Comparison of ENCODE assay signal across 27 cellular contexts in genomic region chr2:204583773-204584172, GRCh38. TPM values are rescaled to one million over a fixed set of nuclear protein-coding genes. Genes with fewer than 3 reads are reported as not detected.
"Had no signal": no experiment of that assay in that cellular context is flagged by ENCODE, and none has a peak within 500 bp of the region (broad histone marks: within the 10 kb centered on the region; RNA-seq: fewer than 3 reads in every experiment).

No MANE protein-coding gene starts in this region.

- H3K9me3 ChIP-seq: colonic mucosa, esophagus squamous epithelium, left lung, lower lobe of right lung, neutrophil, prostate gland, right atrium auricular region, suprapubic skin, tibial artery had no signal

- H3K4me1 ChIP-seq: colonic mucosa, esophagus squamous epithelium, left lung, lower lobe of right lung, prostate gland, right atrium auricular region, spleen, suprapubic skin, tibial artery had no signal

- H3K4me3 ChIP-seq: cardiac muscle cell, colonic mucosa, esophagus squamous epithelium, left lung, lower lobe of right lung, prostate gland, right atrium auricular region, spleen, suprapubic skin, tibial artery had no signal

- ATAC-seq: activated CD4-positive, CD25-positive, alpha-beta regulatory T cell treated with anti-CD3 and anti-CD28 coated beads, Interleukin-2, amount 50 U/mL, for 24 hours; left lung; lower lobe of right lung had no signal

- H3K27ac ChIP-seq: cardiac muscle cell, colonic mucosa, epithelial cell of prostate, esophagus squamous epithelium, left lung, lower lobe of right lung, neutrophil, prostate gland, right atrium auricular region, spleen, suprapubic skin, tibial artery, WERI-Rb-1 had no signal

- DNase-seq: activated CD4-positive, alpha-beta T cell treated with anti-CD3 and anti-CD28 coated beads for 48 hours; activated CD4-positive, alpha-beta T cell treated with anti-CD3 and anti-CD28 coated beads, Interleukin-2, amount 50 U/mL, for 48 hours; activated CD8-positive, alpha-beta memory T cell treated with anti-CD3 and anti-CD28 coated beads for 24 hours; activated effector memory CD4-positive, alpha-beta T cell treated with Interleukin-2 at 50 U/mL for 16 hours; activated naive CD4-positive, alpha-beta T cell treated with Interleukin-2 at 50 U/mL for 16 hours; cerebellar nuclear complex; colonic mucosa; effector CD8-positive, alpha-beta T cell; esophagus squamous epithelium; immature natural killer cell; left lung; lower lobe of right lung; spleen; stimulated activated naive CD4-positive, alpha-beta T cell; T-helper 9 cell; tibial artery; WERI-Rb-1 had no signal

- H3K27me3 ChIP-seq: cardiac muscle cell, colonic mucosa, esophagus squamous epithelium, left lung, neutrophil, right atrium auricular region, spleen, suprapubic skin, tibial artery had no signal

- FAIRE-seq: endometrium, frontal cortex, TTC549 had no signal

- H3K36me3 ChIP-seq: cardiac muscle cell, colonic mucosa, esophagus squamous epithelium, left lung, lower lobe of right lung, neutrophil, prostate gland, right atrium auricular region, spleen, suprapubic skin, tibial artery, WERI-Rb-1 had no signal

RNA-seq across cellular contexts. Expression of gene PARD3B, which starts 38.5 kb away (rescaled TPM):
- polyA plus RNA-seq: immature natural killer cell had no signal
